ENCODE assay signal across 19 cellular contexts in genomic region chr4:140837742-140838141, GRCh38.
"Had no signal": no experiment of that assay in that cellular context is flagged by ENCODE, and none has a peak within 500 bp of the region (broad histone marks: within the 10 kb centered on the region; RNA-seq: fewer than 3 reads in every experiment).

No MANE protein-coding gene starts in this region.

- H3K9me3 Mint-ChIP-seq: activated CD4-positive, alpha-beta memory T cell treated with anti-CD3 and anti-CD28 coated beads for 36 hours; activated T-cell treated with anti-CD3 and anti-CD28 coated beads, Interleukin-2, amount 50 U/mL, for 4 hours; central memory CD8-positive, alpha-beta T cell; effector memory CD8-positive, alpha-beta T cell; natural killer cell treated with Interleukin-12 subunit alpha and Interleukin-12 subunit beta and Interleukin-15 and Interleukin-18, amount 100 ng/mL, for 72 hours had no signal

- H3K4me1 Mint-ChIP-seq: central memory CD8-positive, alpha-beta T cell had no signal

- DNase-seq: activated CD4-positive, alpha-beta memory T cell treated with anti-CD3 and anti-CD28 coated beads for 36 hours; activated CD4-positive, CD25-positive, alpha-beta regulatory T cell treated with anti-CD3 and anti-CD28 coated beads, Interleukin-2, amount 50 U/mL, for 72 hours; activated effector memory CD4-positive, alpha-beta T cell treated with anti-CD3 and anti-CD28 coated beads, Interleukin-2, amount 50 U/mL, for 16 hours; activated T-cell treated with anti-CD3 and anti-CD28 coated beads, Interleukin-2, amount 50 U/mL, for 4 hours; amygdala; cortex of kidney; effector memory CD8-positive, alpha-beta T cell; foreskin fibroblast; nucleus accumbens; right lobe of liver; spleen; stimulated activated CD4-positive, alpha-beta T cell treated with anti-CD3 and anti-CD28 coated beads, Interleukin-1b, Interleukin-23, amount 100 ng/mL, for 48 hours; stimulated activated naive CD4-positive, alpha-beta T cell had no signal

- H3K4me3 Mint-ChIP-seq: activated CD4-positive, alpha-beta memory T cell treated with anti-CD3 and anti-CD28 coated beads for 36 hours; activated naive CD8-positive, alpha-beta T cell; activated T-cell treated with anti-CD3 and anti-CD28 coated beads, Interleukin-2, amount 50 U/mL, for 4 hours; brain; central memory CD8-positive, alpha-beta T cell; effector memory CD8-positive, alpha-beta T cell; natural killer cell treated with Interleukin-12 subunit alpha and Interleukin-12 subunit beta and Interleukin-15 and Interleukin-18, amount 100 ng/mL, for 72 hours; type B pancreatic cell had no signal

- H3K36me3 Mint-ChIP-seq: activated CD4-positive, alpha-beta memory T cell treated with anti-CD3 and anti-CD28 coated beads for 36 hours; activated naive CD8-positive, alpha-beta T cell; natural killer cell treated with Interleukin-12 subunit alpha and Interleukin-12 subunit beta and Interleukin-15 and Interleukin-18, amount 100 ng/mL, for 72 hours had no signal

- H3K27me3 Mint-ChIP-seq: activated CD4-positive, alpha-beta memory T cell treated with anti-CD3 and anti-CD28 coated beads for 36 hours; central memory CD8-positive, alpha-beta T cell; effector memory CD8-positive, alpha-beta T cell; type B pancreatic cell had no signal

- H3K27ac Mint-ChIP-seq: activated CD4-positive, alpha-beta memory T cell treated with anti-CD3 and anti-CD28 coated beads for 36 hours; activated naive CD8-positive, alpha-beta T cell; brain; effector memory CD8-positive, alpha-beta T cell; natural killer cell treated with Interleukin-12 subunit alpha and Interleukin-12 subunit beta and Interleukin-15 and Interleukin-18, amount 100 ng/mL, for 72 hours; type B pancreatic cell had no signal

- ATAC-seq: activated T-cell treated with anti-CD3 and anti-CD28 coated beads, Interleukin-2, amount 50 U/mL, for 4 hours; effector memory CD8-positive, alpha-beta T cell; esophagus mucosa; natural killer cell treated with Interleukin-12 subunit alpha and Interleukin-12 subunit beta and Interleukin-15 and Interleukin-18, amount 100 ng/mL, for 72 hours had no signal
